Comparison of ENCODE assay signal across 11 cellular contexts in the genomic region with DNA sequence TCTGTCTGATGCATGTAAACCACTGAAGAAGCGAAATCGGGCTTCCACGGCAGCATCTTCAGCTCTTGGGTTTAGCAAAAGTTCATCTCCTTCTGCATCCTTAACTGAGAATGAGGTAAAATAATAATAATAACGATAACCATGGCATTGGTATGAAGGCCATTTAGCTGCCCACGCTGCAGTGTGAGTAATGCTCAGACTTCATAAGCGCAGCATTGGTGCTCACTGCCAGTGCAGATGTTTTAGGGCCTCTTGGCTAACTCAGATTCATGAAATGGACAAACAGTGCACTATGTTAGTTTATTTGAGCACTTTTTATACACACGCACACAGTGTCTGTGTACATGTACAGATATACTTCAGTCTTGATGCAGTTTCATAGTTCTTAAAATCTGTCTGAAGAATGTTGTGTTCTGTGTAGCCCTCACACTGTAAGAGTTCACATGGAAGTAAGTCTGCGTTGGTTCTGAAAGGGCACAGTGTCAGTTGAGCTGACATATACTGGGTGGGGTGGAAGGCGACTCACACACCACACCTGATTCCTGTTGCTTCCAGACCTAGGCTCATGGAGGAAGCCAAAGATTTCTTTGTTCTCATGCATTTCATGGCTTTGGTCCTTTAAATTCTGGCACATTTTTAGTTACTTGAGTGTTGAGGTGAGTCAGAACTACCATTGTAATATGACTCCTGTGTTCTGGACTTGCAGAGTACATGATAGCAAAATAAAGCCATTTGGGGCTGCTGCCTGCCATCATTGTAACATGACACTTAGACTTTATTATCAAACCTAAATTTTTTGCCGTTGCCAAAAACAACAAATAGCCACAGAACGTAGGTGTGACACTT.
DNase-seq lines count a peak whose midpoint lies in the region; ATAC-seq and FAIRE-seq lines count a peak whose summit lies in the region.
"Had no signal": no experiment of that assay in that cellular context is flagged by ENCODE, and none has a peak within 500 bp of the region (broad histone marks: within the 10 kb centered on the region; RNA-seq: fewer than 3 reads in every experiment).

No MANE protein-coding gene starts in this region.

- H3K27me3 ChIP-seq in adipocyte (replicated peaks; ENCODE audit: control insufficient read depth, insufficient read depth, low read length), result no peaks in the 10 kb centered on the region
- H3K27me3 ChIP-seq: SJSA1 had no signal

- H3K4me3 ChIP-seq in adipocyte (ENCODE audit: low read length), result no peak overlapping the region
- H3K4me3 ChIP-seq: SJSA1 had no signal

- H3K36me3 Mint-ChIP-seq in activated CD8-positive, alpha-beta T cell treated with anti-CD3 and anti-CD28 coated beads, Interleukin-2, amount 10 ng/mL, durations not matched to agents 7 days and 5 days (ENCODE audit: low read depth), result peaks cover 60% of the 10 kb centered on the region

- H3K4me3 Mint-ChIP-seq in activated CD8-positive, alpha-beta T cell treated with anti-CD3 and anti-CD28 coated beads, Interleukin-2, amount 10 ng/mL, durations not matched to agents 7 days and 5 days, result no peak overlapping the region
- H3K4me3 Mint-ChIP-seq: CD8-positive, alpha-beta memory T cell had no signal

- no peaks in the 10 kb centered on the region for H3K9me3 ChIP-seq in adipocyte (ENCODE audit: control insufficient read depth, low read length)
- H3K9me3 ChIP-seq: SJSA1 had no signal

- H3K27me3 Mint-ChIP-seq in activated CD8-positive, alpha-beta T cell treated with anti-CD3 and anti-CD28 coated beads, Interleukin-2, amount 10 ng/mL, durations not matched to agents 7 days and 5 days (ENCODE audit: low read depth), result no peaks in the 10 kb centered on the region
- H3K27me3 Mint-ChIP-seq: CD8-positive, alpha-beta memory T cell had no signal

- no peak overlapping the region for H3K9ac ChIP-seq in adipocyte (ENCODE audit: low read length)

- no peak for FAIRE-seq in urothelium cell line (lab: Jason Lieb, UNC)

- no peak overlapping the region for H3K27ac Mint-ChIP-seq in activated CD8-positive, alpha-beta T cell treated with anti-CD3 and anti-CD28 coated beads, Interleukin-2, amount 10 ng/mL, durations not matched to agents 7 days and 5 days

- ATAC-seq in Right ventricle myocardium inferior, result peak; percentile 67
- peak; percentile 41 to 81 for ATAC-seq in left cardiac atrium
- no peak for ATAC-seq in GM21423 (IDR thresholded peaks at IDR 0.05; ENCODE audit: unreplicated experiment)
- no peak for ATAC-seq in HG02571 (IDR thresholded peaks at IDR 0.05; ENCODE audit: unreplicated experiment)
- ATAC-seq in activated CD8-positive, alpha-beta T cell treated with anti-CD3 and anti-CD28 coated beads, Interleukin-2, amount 10 ng/mL, durations not matched to agents 7 days and 5 days, result no peak

- POLR2A ChIA-PET in activated CD8-positive, alpha-beta T cell treated with anti-CD3 and anti-CD28 coated beads, Interleukin-2, amount 10 ng/mL, durations not matched to agents 7 days and 5 days (lab: Charles Lee), result no interaction called here

- peaks cover 17% of the 10 kb centered on the region for H3K36me3 ChIP-seq in adipocyte (ENCODE audit: control insufficient read depth, insufficient read depth, low read length, severe bottlenecking)

- H3K9me3 Mint-ChIP-seq in activated CD8-positive, alpha-beta T cell treated with anti-CD3 and anti-CD28 coated beads, Interleukin-2, amount 10 ng/mL, durations not matched to agents 7 days and 5 days (ENCODE audit: insufficient read depth), result no peaks in the 10 kb centered on the region
- H3K9me3 Mint-ChIP-seq: CD8-positive, alpha-beta memory T cell had no signal

- H3K4me1 ChIP-seq in adipocyte (ENCODE audit: control insufficient read depth, insufficient read depth, low read length), result peaks cover 11% of the 10 kb centered on the region

- intact Hi-C loops in Right ventricle myocardium inferior (cut with DNase I) (loop anchor here (10.0 kb wide), 1 partner anchor 65 kb away; a partner anchor contains a TSS), cardiac septum (cut with DNase I) (no loop called here), left cardiac atrium (cut with DNase I) (no loop called here)

- peaks cover 4% of the 10 kb centered on the region for H3K4me1 Mint-ChIP-seq in activated CD8-positive, alpha-beta T cell treated with anti-CD3 and anti-CD28 coated beads, Interleukin-2, amount 10 ng/mL, durations not matched to agents 7 days and 5 days (ENCODE audit: low read depth)
- H3K4me1 Mint-ChIP-seq: CD8-positive, alpha-beta memory T cell had no signal

- DNase-seq in Right ventricle myocardium inferior (ENCODE audit: missing footprints), result no peak
- DNase-seq in cardiac septum (ENCODE audit: low spot score), result no peak
- peak; percentile 87 for DNase-seq in adipocyte (ENCODE audit: low read depth)
- DNase-seq in left cardiac atrium, result no peak
- DNase-seq in urothelium cell line (ENCODE audit: low spot score), result peak; percentile 51
- DNase-seq in activated CD8-positive, alpha-beta T cell treated with anti-CD3 and anti-CD28 coated beads, Interleukin-2, amount 10 ng/mL, durations not matched to agents 7 days and 5 days, result no peak
- DNase-seq: activated effector memory CD4-positive, alpha-beta T cell treated with anti-CD3 and anti-CD28 coated beads, Interleukin-2, amount 50 U/mL, for 16 hours; CD8-positive, alpha-beta memory T cell had no signal

- CTCF ChIA-PET in activated CD8-positive, alpha-beta T cell treated with anti-CD3 and anti-CD28 coated beads, Interleukin-2, amount 10 ng/mL, durations not matched to agents 7 days and 5 days (lab: Charles Lee), result no interaction called here

Comparison
In these comparisons a context has a peak if more than half of its experiments do, and no peak if none do; other contexts are left out.
1. ATAC-seq: peak in Right ventricle myocardium inferior (single experiment) and left cardiac atrium (2 of 2); none in GM21423 (single experiment), HG02571 (single experiment) and activated CD8-positive, alpha-beta T cell treated with anti-CD3 and anti-CD28 coated beads, Interleukin-2, amount 10 ng/mL, durations not matched to agents 7 days and 5 days (single experiment).
2. DNase-seq: peak in adipocyte (single experiment) and urothelium cell line (single experiment); none in Right ventricle myocardium inferior (single experiment), cardiac septum (single experiment), left cardiac atrium (single experiment) and activated CD8-positive, alpha-beta T cell treated with anti-CD3 and anti-CD28 coated beads, Interleukin-2, amount 10 ng/mL, durations not matched to agents 7 days and 5 days (single experiment).